Comparison of ENCODE assay signal across 32 cellular contexts in genomic region chr12:52295663-52296062, GRCh38. TPM values are rescaled to one million over a fixed set of nuclear protein-coding genes. Genes with fewer than 3 reads are reported as not detected.
A peak's percentile ranks its signal among the peaks of the same experiment; 100 is the strongest.
DNase-seq lines count a peak whose midpoint lies in the region; ATAC-seq and TF ChIP-seq lines count a peak whose summit lies in the region.
"Had no signal": no experiment of that assay in that cellular context is flagged by ENCODE, and none has a peak within 500 bp of the region (broad histone marks: within the 10 kb centered on the region; RNA-seq: fewer than 3 reads in every experiment).

No MANE protein-coding gene starts in this region.

- intact Hi-C loops in naive thymus-derived CD4-positive, alpha-beta T cell (cut with micrococcal nuclease): no loop called here
- intact Hi-C loops in uterus (cut with DNase I; ENCODE audit: low total_unique reads): no loop called here

- H3K4me1 ChIP-seq in BLaER1 treated with 17β-estradiol and CSF1 and Interleukin-3, amounts not matched to agents 10 nM and 100 nM: peaks cover 0 to 45% (median 25%) of the 10 kb centered on the region in 10 experiments; a peak in 13 of 20 replicates
- H3K4me1 ChIP-seq in naive thymus-derived CD4-positive, alpha-beta T cell (ENCODE audit: control insufficient read depth in 2 of 2, insufficient read depth in 2 of 2, low read length in 2 of 2): no peaks in the 10 kb centered on the region
- no peaks in the 10 kb centered on the region for H3K4me1 ChIP-seq in uterus
- H3K4me1 ChIP-seq: body of pancreas, left lung, pancreas, tibial artery had no signal

- H3K27ac ChIP-seq in BLaER1 treated with 17β-estradiol and CSF1 and Interleukin-3, amounts not matched to agents 10 nM and 100 nM: peak overlapping the region in 7 of 11 experiments; percentile 44 to 84 (median 62); a peak in 13 of 22 replicates
- no peak overlapping the region for H3K27ac ChIP-seq in naive thymus-derived CD4-positive, alpha-beta T cell (ENCODE audit: low read depth, low read length)
- H3K27ac ChIP-seq in uterus: no peak overlapping the region
- H3K27ac ChIP-seq: body of pancreas, hepatocyte, left lung, pancreas, tibial artery had no signal

- ATAC-seq in naive thymus-derived CD4-positive, alpha-beta T cell: peak; percentile 76
- ATAC-seq in HG03097 (IDR thresholded peaks at IDR 0.05; ENCODE audit: low FRiP score, unreplicated experiment): no peak
- no peak for ATAC-seq in stimulated activated naive CD8-positive, alpha-beta T cell treated with anti-CD3 and anti-CD28 coated beads, Interleukin-15, Interleukin-2, amounts not matched to agents 100 U/mL and 50 U/mL, for 24 hours
- ATAC-seq: activated CD8-positive, alpha-beta T cell treated with anti-CD3 and anti-CD28 coated beads, Interleukin-2, amount 10 ng/mL, durations not matched to agents 7 days and 5 days; activated naive CD8-positive, alpha-beta T cell treated with anti-CD3 and anti-CD28 coated beads, Interleukin-2, amount 50 U/mL, for 24 hours; body of pancreas; GM23338; pancreas; sciatic nerve; stimulated activated naive CD8-positive, alpha-beta T cell treated with anti-CD3 and anti-CD28 coated beads, Interleukin-15, amount 100 ng/mL, for 72 hours had no signal

- no peaks in the 10 kb centered on the region for H3K9me3 Mint-ChIP-seq in naive thymus-derived CD4-positive, alpha-beta T cell
- H3K9me3 Mint-ChIP-seq: activated naive CD8-positive, alpha-beta T cell treated with anti-CD3 and anti-CD28 coated beads, Interleukin-2, amount 50 U/mL, for 24 hours; GM23338; nephron; stimulated activated naive CD8-positive, alpha-beta T cell treated with anti-CD3 and anti-CD28 coated beads, Interleukin-15, amount 100 ng/mL, for 72 hours had no signal

- DNase-seq in LoVo (ENCODE audit: low spot score) (peak; percentile 31), RPMI7951 (ENCODE audit: low read depth) (peak; percentile 26), uterus (no peak)
- DNase-seq in naive thymus-derived CD4-positive, alpha-beta T cell: no peak
- no peak for DNase-seq in activated effector memory CD4-positive, alpha-beta T cell treated with anti-CD3 and anti-CD28 coated beads, Interleukin-2, amount 50 U/mL, for 16 hours
- no peak for DNase-seq in stimulated activated naive CD8-positive, alpha-beta T cell treated with anti-CD3 and anti-CD28 coated beads, Interleukin-15, Interleukin-2, amounts not matched to agents 100 U/mL and 50 U/mL, for 24 hours
- DNase-seq: activated CD4-positive, alpha-beta T cell treated with anti-CD3 and anti-CD28 coated beads for 1 hour; activated CD8-positive, alpha-beta T cell treated with anti-CD3 and anti-CD28 coated beads, Interleukin-2, amount 10 ng/mL, durations not matched to agents 7 days and 5 days; activated gamma-delta T cell; activated naive CD8-positive, alpha-beta T cell treated with anti-CD3 and anti-CD28 coated beads, Interleukin-2, amount 50 U/mL, for 24 hours; body of pancreas; DMS53; effector memory CD4-positive, alpha-beta T cell; foreskin melanocyte; left lung; NCI-H1105; NCI-H2029; NCI-H2227 treated with DMSO at 0.1 percent for 48 hours; SHP77 treated with DMSO at 0.1 percent for 48 hours; stimulated activated naive CD8-positive, alpha-beta T cell treated with anti-CD3 and anti-CD28 coated beads, Interleukin-15, amount 100 ng/mL, for 72 hours; T-helper 1 cell; tibial artery had no signal

- peaks cover 0 to 8% (median 0%) of the 10 kb centered on the region in 7 donors for H3K4me1 Mint-ChIP-seq in naive thymus-derived CD4-positive, alpha-beta T cell
- H3K4me1 Mint-ChIP-seq: activated naive CD8-positive, alpha-beta T cell treated with anti-CD3 and anti-CD28 coated beads, Interleukin-2, amount 50 U/mL, for 24 hours; stimulated activated naive CD8-positive, alpha-beta T cell treated with anti-CD3 and anti-CD28 coated beads, Interleukin-15, amount 100 ng/mL, for 72 hours had no signal

- no peak for TF ChIP-seq CTCF in uterus (IDR thresholded peaks at IDR 0.05)

- no peak for TF ChIP-seq POLR2A in uterus (IDR thresholded peaks at IDR 0.05)

- no peak overlapping the region for H3K4me3 Mint-ChIP-seq in naive thymus-derived CD4-positive, alpha-beta T cell
- H3K4me3 Mint-ChIP-seq: activated CD8-positive, alpha-beta T cell treated with anti-CD3 and anti-CD28 coated beads, Interleukin-2, amount 10 ng/mL, durations not matched to agents 7 days and 5 days; activated naive CD8-positive, alpha-beta T cell treated with anti-CD3 and anti-CD28 coated beads, Interleukin-2, amount 50 U/mL, for 24 hours; GM23338; mesothelial cell of epicardium; nephron; stimulated activated naive CD8-positive, alpha-beta T cell treated with anti-CD3 and anti-CD28 coated beads, Interleukin-15, amount 100 ng/mL, for 72 hours had no signal

- peak overlapping the region in 4 of 11 experiments; percentile 25 to 58 (median 40); a peak in 5 of 22 replicates for H3K9ac ChIP-seq in BLaER1 treated with 17β-estradiol and CSF1 and Interleukin-3, amounts not matched to agents 10 nM and 100 nM

- H4K20me1 ChIP-seq in BLaER1 treated with 17β-estradiol and CSF1 and Interleukin-3, amounts not matched to agents 10 nM and 100 nM: no peaks in the 10 kb centered on the region

- peaks cover 0 to 61% (median 16%) of the 10 kb centered on the region in 5 donors for H3K27me3 Mint-ChIP-seq in naive thymus-derived CD4-positive, alpha-beta T cell

- no peak overlapping the region for H3K27ac Mint-ChIP-seq in naive thymus-derived CD4-positive, alpha-beta T cell
- H3K27ac Mint-ChIP-seq: activated CD8-positive, alpha-beta T cell treated with anti-CD3 and anti-CD28 coated beads, Interleukin-2, amount 10 ng/mL, durations not matched to agents 7 days and 5 days; activated naive CD8-positive, alpha-beta T cell treated with anti-CD3 and anti-CD28 coated beads, Interleukin-2, amount 50 U/mL, for 24 hours; GM23338; mesothelial cell of epicardium; nephron had no signal

- POLR2A ChIA-PET in naive thymus-derived CD4-positive, alpha-beta T cell (lab: Charles Lee): no interaction called here

- H3K9me3 ChIP-seq in BLaER1 treated with 17β-estradiol and CSF1 and Interleukin-3, amounts not matched to agents 10 nM and 100 nM (replicated peaks in 1 of 11): no peaks in the 10 kb centered on the region
- H3K9me3 ChIP-seq in naive thymus-derived CD4-positive, alpha-beta T cell (ENCODE audit: control insufficient read depth in 2 of 3, low read length in 3 of 3): no peaks in the 10 kb centered on the region
- H3K9me3 ChIP-seq in uterus: no peaks in the 10 kb centered on the region
- H3K9me3 ChIP-seq: body of pancreas, left lung, pancreas, tibial artery had no signal

- H3K4me3 ChIP-seq in BLaER1 treated with 17β-estradiol and CSF1 and Interleukin-3, amounts not matched to agents 10 nM and 100 nM: 0 out of 20 replicates have a peak overlapping the region, but pooled peaks of 1 of the 10 experiments have one; percentile 35
- no peak overlapping the region for H3K4me3 ChIP-seq in naive thymus-derived CD4-positive, alpha-beta T cell (ENCODE audit: low read length)
- H3K4me3 ChIP-seq in uterus: no peak overlapping the region
- H3K4me3 ChIP-seq: body of pancreas, GM23338, hepatocyte, left lung, pancreas, tibial artery had no signal

- CTCF ChIA-PET in naive thymus-derived CD4-positive, alpha-beta T cell (lab: Charles Lee): no interaction called here

- no peaks in the 10 kb centered on the region for H3K36me3 ChIP-seq in BLaER1 treated with 17β-estradiol and CSF1 and Interleukin-3, amounts not matched to agents 10 nM and 100 nM
- no peaks in the 10 kb centered on the region for H3K36me3 ChIP-seq in naive thymus-derived CD4-positive, alpha-beta T cell (ENCODE audit: control insufficient read depth in 2 of 3, insufficient read depth in 3 of 3, low read length in 3 of 3)
- no peaks in the 10 kb centered on the region for H3K36me3 ChIP-seq in uterus
- H3K36me3 ChIP-seq: left lung, pancreas, tibial artery had no signal

- peak overlapping the region in 7 of 11 experiments; percentile 49 to 85 (median 64); a peak in 14 of 22 replicates for H3K4me2 ChIP-seq in BLaER1 treated with 17β-estradiol and CSF1 and Interleukin-3, amounts not matched to agents 10 nM and 100 nM
- H3K4me2 ChIP-seq: GM23338, hepatocyte had no signal

- H3K36me3 Mint-ChIP-seq in naive thymus-derived CD4-positive, alpha-beta T cell: no peaks in the 10 kb centered on the region
- H3K36me3 Mint-ChIP-seq: mesothelial cell of epicardium had no signal

- H3K27me3 ChIP-seq in BLaER1 treated with 17β-estradiol and CSF1 and Interleukin-3, amounts not matched to agents 10 nM and 100 nM: no peaks in the 10 kb centered on the region
- no peaks in the 10 kb centered on the region for H3K27me3 ChIP-seq in naive thymus-derived CD4-positive, alpha-beta T cell (ENCODE audit: control insufficient read depth in 2 of 2, insufficient read depth in 2 of 2, low read length in 2 of 2)
- H3K27me3 ChIP-seq in uterus: no peaks in the 10 kb centered on the region
- H3K27me3 ChIP-seq: body of pancreas, pancreas had no signal

RNA-seq across cellular contexts. Expression of gene KRT81, which starts 4.3 kb away (rescaled TPM):
- 0.72 and 0.88 TPM in 2 replicates for total RNA-seq in RPMI7951 (2014; rRNA removed; shearing (Covaris generic))
- total RNA-seq in naive thymus-derived CD4-positive, alpha-beta T cell: under 1 TPM in 2 of 5 experiments, not detected in 3; 0.15 to 0.21 TPM
- not detected for polyA plus RNA-seq in naive thymus-derived CD4-positive, alpha-beta T cell
- total RNA-seq in uterus: not detected
- total RNA-seq: body of pancreas, GM23338, hepatocyte, left lung, sciatic nerve had no signal
- polyA plus RNA-seq: GM23338, hepatocyte had no signal

RNA-seq across cellular contexts. Expression of gene KRT86, which starts 21.2 kb away (rescaled TPM):
- total RNA-seq in RPMI7951 (2014; rRNA removed; shearing (Covaris generic)): 0.10 and 0.48 TPM in 2 replicates
- 1 to 10 TPM in 1 of 5 experiments, under 1 TPM in 1, not detected in 3; 0.13 to 1.5 TPM for total RNA-seq in naive thymus-derived CD4-positive, alpha-beta T cell
- not detected for polyA plus RNA-seq in naive thymus-derived CD4-positive, alpha-beta T cell
- under 1 TPM in 1 of 4 donors, not detected in 3; 0.35 TPM for total RNA-seq in uterus
- total RNA-seq: GM23338, hepatocyte had no signal

RNA-seq across cellular contexts. Expression of gene KRT83, which starts 25.5 kb away (rescaled TPM):
- not detected in 2 replicates for total RNA-seq in RPMI7951 (2014; rRNA removed; shearing (Covaris generic))
- not detected for total RNA-seq in naive thymus-derived CD4-positive, alpha-beta T cell
- polyA plus RNA-seq in naive thymus-derived CD4-positive, alpha-beta T cell: not detected
- under 1 TPM in 1 of 4 donors, not detected in 3; 0.21 TPM for total RNA-seq in uterus
- total RNA-seq: activated CD8-positive, alpha-beta T cell treated with anti-CD3 and anti-CD28 coated beads, Interleukin-2, amount 10 ng/mL, durations not matched to agents 7 days and 5 days; body of pancreas; chondrocyte; GM23338; hepatocyte; left lung; mesothelial cell of epicardium; pancreas; sciatic nerve had no signal
- polyA plus RNA-seq: esophagus, GM23338, hepatocyte, pancreas had no signal

Comparison
In these comparisons a context has a peak if more than half of its experiments do, and no peak if none do; other contexts are left out.
1. H3K27ac ChIP-seq: peak in BLaER1 treated with 17β-estradiol and CSF1 and Interleukin-3, amounts not matched to agents 10 nM and 100 nM (7 of 11); none in naive thymus-derived CD4-positive, alpha-beta T cell (single experiment) and uterus (0 of 2).
2. DNase-seq: peak in LoVo (single experiment) and RPMI7951 (single experiment); none in naive thymus-derived CD4-positive, alpha-beta T cell (0 of 9), uterus (0 of 2), activated effector memory CD4-positive, alpha-beta T cell treated with anti-CD3 and anti-CD28 coated beads, Interleukin-2, amount 50 U/mL, for 16 hours (single experiment) and stimulated activated naive CD8-positive, alpha-beta T cell treated with anti-CD3 and anti-CD28 coated beads, Interleukin-15, Interleukin-2, amounts not matched to agents 100 U/mL and 50 U/mL, for 24 hours (single experiment).